In genomic region chr19:56110515-56111448, GRCh38 we compare ENCODE assay signal across 10 cellular contexts. TPM values are rescaled to one million over a fixed set of nuclear protein-coding genes. Genes with fewer than 3 reads are reported as not detected.
DNase-seq lines count a peak whose midpoint lies in the region; ATAC-seq and TF ChIP-seq lines count a peak whose summit lies in the region.
"Had no signal": no experiment of that assay in that cellular context is flagged by ENCODE, and none has a peak within 500 bp of the region (broad histone marks: within the 10 kb centered on the region; RNA-seq: fewer than 3 reads in every experiment).

No MANE protein-coding gene starts in this region.

- no peaks in the 10 kb centered on the region for H3K36me3 ChIP-seq in CD8-positive, alpha-beta memory T cell (ENCODE audit: insufficient read depth, low read length)
- H3K36me3 ChIP-seq in OCI-LY3 (replicated peaks; ENCODE audit: low read depth, low read length) (peaks cover 19% of the 10 kb centered on the region), neuronal stem cell (replicated peaks in 1 of 2; ENCODE audit: control insufficient read depth in 2 of 2, insufficient read depth in 2 of 2, low read length in 2 of 2) (peaks cover 4 to 25% of the 10 kb centered on the region in 2 donors)

- no peak for DNase-seq in CD8-positive, alpha-beta memory T cell
- DNase-seq in fibroblast of gingiva (ENCODE audit: low read depth) (peak; percentile 23), neuronal stem cell (ENCODE audit: low spot score) (no peak), GM10266 (ENCODE audit: extremely low spot score) (no peak), ACHN (no peak), cerebellum (ENCODE audit: low spot score) (no peak)
- DNase-seq: NCI-H1092 treated with DMSO at 0.1 percent for 48 hours had no signal

- H3K9me3 ChIP-seq in CD8-positive, alpha-beta memory T cell (ENCODE audit: low read length), result no peaks in the 10 kb centered on the region
- H3K9me3 ChIP-seq in OCI-LY3 (ENCODE audit: insufficient read depth, low read length) (no peaks in the 10 kb centered on the region), neuronal stem cell (replicated peaks in 1 of 2; ENCODE audit: control insufficient read depth in 2 of 2, insufficient read depth in 1 of 2, low read depth in 1 of 2, low read length in 2 of 2) (no peaks in the 10 kb centered on the region)

- peak overlapping the region; percentile 97 for H2AK5ac ChIP-seq in neuronal stem cell (ENCODE audit: low read depth, low read length)

- peak overlapping the region; percentile 88 for H2BK5ac ChIP-seq in neuronal stem cell (ENCODE audit: low read length)

- H3K18ac ChIP-seq in neuronal stem cell (ENCODE audit: low read length), result peak overlapping the region; percentile 86

- H3K27me3 ChIP-seq in CD8-positive, alpha-beta memory T cell (ENCODE audit: insufficient read depth, low read length, poor library complexity, severe bottlenecking), result no peaks in the 10 kb centered on the region
- H3K27me3 ChIP-seq in OCI-LY3 (ENCODE audit: low read depth, low read length) (no peaks in the 10 kb centered on the region), neuronal stem cell (ENCODE audit: control insufficient read depth in 3 of 3, insufficient read depth in 3 of 3, low read depth in 1 of 3, low read length in 3 of 3) (no peaks in the 10 kb centered on the region)

- CTCF ChIA-PET in CD8-positive, alpha-beta memory T cell (lab: Charles Lee), result no interaction called here

- H3K23ac ChIP-seq in neuronal stem cell (ENCODE audit: low read depth, low read length, poor library complexity), result no peak overlapping the region

- H2AFZ ChIP-seq in OCI-LY3 (ENCODE audit: low read depth, low read length) (no peak overlapping the region), neuronal stem cell (ENCODE audit: low read length) (no peak overlapping the region)

- H3K4me3 ChIP-seq in CD8-positive, alpha-beta memory T cell (ENCODE audit: low read length), result no peak overlapping the region
- H3K4me3 ChIP-seq in OCI-LY3 (ENCODE audit: low read length) (peak overlapping the region; percentile 74), neuronal stem cell (ENCODE audit: low read length in 2 of 2) (no peak overlapping the region)

- H3K4me3 Mint-ChIP-seq in CD8-positive, alpha-beta memory T cell, result no peak overlapping the region

- no peak overlapping the region for H3K14ac ChIP-seq in neuronal stem cell (ENCODE audit: low read length)

- peak overlapping the region in 5 of 8 donors; percentile 18 to 69 (median 52) for H3K27ac Mint-ChIP-seq in CD8-positive, alpha-beta memory T cell

- TF ChIP-seq CTCF in OCI-LY3 (IDR thresholded peaks at IDR 0.05; ENCODE audit: low read depth, low read length) (no peak), GM10266 (IDR thresholded peaks at IDR 0.05; ENCODE audit: control insufficient read depth, insufficient read depth, low read depth, missing control alignments) (no peak)

- H3K27me3 Mint-ChIP-seq in CD8-positive, alpha-beta memory T cell, result peaks cover 0 to 2% of the 10 kb centered on the region in 2 donors
- H3K27me3 Mint-ChIP-seq: activated naive CD8-positive, alpha-beta T cell treated with anti-CD3 and anti-CD28 coated beads, Interleukin-2, amount 10 ng/mL, durations not matched to agents 7 days and 5 days had no signal

- H4K91ac ChIP-seq in neuronal stem cell (ENCODE audit: low read depth, low read length, poor library complexity), result no peak overlapping the region

- no peaks in the 10 kb centered on the region for H3K9me3 Mint-ChIP-seq in CD8-positive, alpha-beta memory T cell
- H3K9me3 Mint-ChIP-seq: activated naive CD8-positive, alpha-beta T cell treated with anti-CD3 and anti-CD28 coated beads, Interleukin-2, amount 10 ng/mL, durations not matched to agents 7 days and 5 days had no signal

- no peak overlapping the region for H3K4ac ChIP-seq in neuronal stem cell (ENCODE audit: low read length)

- H2BK15ac ChIP-seq in neuronal stem cell (ENCODE audit: low read length), result peak overlapping the region; percentile 97

- H3K4me2 ChIP-seq in OCI-LY3 (ENCODE audit: low read length), result peak overlapping the region; percentile 96
- peak overlapping the region; percentile 48 for H3K4me2 ChIP-seq in neuronal stem cell (ENCODE audit: insufficient read depth, low read length, poor library complexity, severe bottlenecking)

- no peak overlapping the region for H2BK120ac ChIP-seq in neuronal stem cell (ENCODE audit: low read depth, low read length)

- POLR2A ChIA-PET in CD8-positive, alpha-beta memory T cell (lab: Charles Lee), result no interaction called here

- in situ Hi-C loops in ACHN (cut with HindIII; ENCODE audit: low pct_ligation_motif_present, low pct_unique_long_range_greater_than_20kb, low sequenced_read_pairs), result no loop called here

- H3K9ac ChIP-seq in OCI-LY3 (ENCODE audit: low read length), result peak overlapping the region; percentile 89
- no peak overlapping the region for H3K9ac ChIP-seq in neuronal stem cell (ENCODE audit: low read depth, low read length, poor library complexity)

- no peak overlapping the region for H3K27ac ChIP-seq in CD8-positive, alpha-beta memory T cell (ENCODE audit: low read depth, low read length)
- peak overlapping the region; percentile 89 for H3K27ac ChIP-seq in OCI-LY3 (ENCODE audit: low read length)
- peak overlapping the region; percentile 88 for H3K27ac ChIP-seq in neuronal stem cell (replicated peaks; ENCODE audit: low read length)

- peaks cover 0 to 21% (median 0%) of the 10 kb centered on the region in 3 donors for H3K36me3 Mint-ChIP-seq in CD8-positive, alpha-beta memory T cell

- peaks cover 38 to 80% (median 45%) of the 10 kb centered on the region in 3 donors for H3K4me1 Mint-ChIP-seq in CD8-positive, alpha-beta memory T cell

- ATAC-seq in HG03442 (IDR thresholded peaks at IDR 0.05; ENCODE audit: unreplicated experiment), result no peak

- peaks cover 31% of the 10 kb centered on the region for H4K20me1 ChIP-seq in OCI-LY3 (ENCODE audit: insufficient read depth, low read length)

- peaks cover 17% of the 10 kb centered on the region for H3K4me1 ChIP-seq in CD8-positive, alpha-beta memory T cell (ENCODE audit: insufficient read depth, low read length)
- H3K4me1 ChIP-seq in OCI-LY3 (ENCODE audit: low read length) (peaks cover 51% of the 10 kb centered on the region), neuronal stem cell (ENCODE audit: control insufficient read depth in 2 of 2, insufficient read depth in 1 of 2, low read depth in 1 of 2, low read length in 2 of 2) (peaks cover 26 to 44% of the 10 kb centered on the region in 2 donors)

- H3K79me2 ChIP-seq in OCI-LY3 (ENCODE audit: low read length), result peaks cover 100% of the 10 kb centered on the region

- no peak overlapping the region for H2BK12ac ChIP-seq in neuronal stem cell (ENCODE audit: low read length)

- H3K79me1 ChIP-seq in neuronal stem cell (ENCODE audit: low read depth, low read length), result peaks cover 33% of the 10 kb centered on the region

- no peak overlapping the region for H4K8ac ChIP-seq in neuronal stem cell (ENCODE audit: low read depth, low read length)

- WGBS in neuronal stem cell (ENCODE audit: extremely low coverage in 2 of 2, insufficient read length in 2 of 2, insufficient replicate concordance in 1 of 2), 2 donors, result no CpG with 5 or more reads among the region's 12 CpGs

RNA-seq across cellular contexts. Expression of gene ZNF787, which starts 10.3 kb away (rescaled TPM):
- 10 to 100 TPM; 34.7 to 38.7 TPM for total RNA-seq in CD8-positive, alpha-beta memory T cell
- 2.8 TPM for polyA plus RNA-seq in CD8-positive, alpha-beta memory T cell
- polyA plus RNA-seq in neuronal stem cell (2013, experiment 1 of 2), result 37.4 TPM
- 36.2 TPM for polyA plus RNA-seq in neuronal stem cell (2013, experiment 2 of 2)
- 13.6 TPM for total RNA-seq in cerebellum

RNA-seq across cellular contexts. Expression of gene ZNF444, which starts 30.3 kb away (rescaled TPM):
- total RNA-seq in CD8-positive, alpha-beta memory T cell, result 10 to 100 TPM; 24.9 to 26.7 TPM
- polyA plus RNA-seq in CD8-positive, alpha-beta memory T cell, result 19.7 TPM
- polyA plus RNA-seq in neuronal stem cell (2013, experiment 1 of 2), result 37.6 TPM
- polyA plus RNA-seq in neuronal stem cell (2013, experiment 2 of 2), result 37.2 TPM
- 10.0 TPM for total RNA-seq in cerebellum
